In the genomic region with DNA sequence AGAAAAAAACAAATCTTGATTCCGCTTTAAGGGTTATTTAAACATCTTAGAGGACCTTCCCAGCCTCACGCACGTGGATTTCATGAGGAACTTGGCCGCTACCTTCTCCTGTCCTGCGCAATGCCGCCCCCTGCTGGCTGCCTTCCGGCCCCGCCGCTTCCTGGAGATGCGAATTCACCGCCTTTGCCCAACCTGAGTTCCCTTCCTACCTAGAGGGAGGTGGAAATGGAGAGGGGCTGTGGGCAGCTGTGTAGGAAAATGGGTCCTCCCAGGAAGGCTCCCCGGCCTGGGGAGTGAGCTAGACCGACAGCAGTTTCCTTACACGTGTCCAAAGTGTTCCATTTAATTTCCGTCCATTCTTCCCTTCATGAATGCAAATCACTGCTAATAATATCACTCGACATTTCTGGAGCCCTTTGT, we compare ENCODE assay signal across 8 cellular contexts. TPM values are rescaled to one million over a fixed set of nuclear protein-coding genes. Genes with fewer than 3 reads are reported as not detected.
A peak's percentile ranks its signal among the peaks of the same experiment; 100 is the strongest.
DNase-seq lines count a peak whose midpoint lies in the region; TF ChIP-seq lines count a peak whose summit lies in the region.

No MANE protein-coding gene starts in this region.

- H3K36me3 Mint-ChIP-seq in activated naive CD4-positive, alpha-beta T cell treated with anti-CD3 and anti-CD28 coated beads, Interleukin-2, amount 10 ng/mL, durations not matched to agents 7 days and 5 days, result no peaks in the 10 kb centered on the region

- H3K4me3 Mint-ChIP-seq in activated naive CD4-positive, alpha-beta T cell treated with anti-CD3 and anti-CD28 coated beads, Interleukin-2, amount 10 ng/mL, durations not matched to agents 7 days and 5 days, result no peak overlapping the region

- H3F3A ChIP-seq in Loucy (ENCODE audit: low read depth) (no peaks in the 10 kb centered on the region), SK-N-SH (replicated peaks; ENCODE audit: insufficient read depth) (peaks cover 5% of the 10 kb centered on the region)

- TF ChIP-seq CTCF in Loucy (conservative IDR thresholded peaks at IDR 0.05; ENCODE audit: low read length) (peak; percentile 91), SK-N-SH (IDR thresholded peaks at IDR 0.05) (peak; percentile 95), parathyroid adenoma (IDR thresholded peaks at IDR 0.05) (peak; percentile 90), tibial artery (IDR thresholded peaks at IDR 0.05) (peak; percentile 72 to 88)

- H4K20me1 ChIP-seq in Loucy (ENCODE audit: insufficient read depth, low read length, poor library complexity, severe bottlenecking), result no peaks in the 10 kb centered on the region
- no peaks in the 10 kb centered on the region for H4K20me1 ChIP-seq in SK-N-SH (ENCODE audit: insufficient read depth)

- TF ChIP-seq EP300 in SK-N-SH (IDR thresholded peaks at IDR 0.05; ENCODE audit: borderline replicate concordance in 1 of 2, low read depth in 1 of 2, low read length in 1 of 2), result no peak

- CTCF ChIA-PET in SK-N-SH (lab: Yijun Ruan, JAX), result interaction anchor here (0.6 to 12.0 kb wide), 21 partner anchors 9 to 1303 kb away, joined by 3 to 152 read pairs (median 3); partner anchors contain the start of gene NETO2
- CTCF ChIA-PET in activated naive CD4-positive, alpha-beta T cell treated with anti-CD3 and anti-CD28 coated beads, Interleukin-2, amount 10 ng/mL, durations not matched to agents 7 days and 5 days (lab: Charles Lee), result interaction anchor here (0.6 to 3.4 kb wide), 6 partner anchors 8 to 1014 kb away, joined by 3 to 22 read pairs (median 4); partner anchors contain the start of gene NETO2

- H3K9me3 Mint-ChIP-seq in activated naive CD4-positive, alpha-beta T cell treated with anti-CD3 and anti-CD28 coated beads, Interleukin-2, amount 10 ng/mL, durations not matched to agents 7 days and 5 days, result no peaks in the 10 kb centered on the region

- H3K27me3 ChIP-seq in Loucy (ENCODE audit: insufficient read depth, low read length, poor library complexity, severe bottlenecking) (peaks cover 4% of the 10 kb centered on the region), SK-N-SH (ENCODE audit: insufficient read depth) (no peaks in the 10 kb centered on the region), parathyroid adenoma (ENCODE audit: control insufficient read depth, insufficient read depth, low read length) (no peaks in the 10 kb centered on the region), tibial artery (peaks cover 0 to 26% of the 10 kb centered on the region in 2 donors)

- DNase-seq in SIG-M5 treated with dmso at 0.1 percent for 504 hours (lab: John Stamatoyannopoulos, UW; ENCODE audit: unreplicated experiment), result peak; percentile 71
- no peak for DNase-seq in SIG-M5 (lab: John Stamatoyannopoulos, UW)
- DNase-seq in SK-N-SH, result peak; percentile 81
- peak; percentile 87 for DNase-seq in activated naive CD4-positive, alpha-beta T cell treated with anti-CD3 and anti-CD28 coated beads, Interleukin-2, amount 10 ng/mL, durations not matched to agents 7 days and 5 days
- DNase-seq in glomerular visceral epithelial cell (ENCODE audit: extremely low spot score), result peak; percentile 67
- DNase-seq in tibial artery, result peak; percentile 74 to 81

- peak; percentile 89 for TF ChIP-seq RAD21 in SK-N-SH (IDR thresholded peaks at IDR 0.05; ENCODE audit: low read length)

- peaks cover 33% of the 10 kb centered on the region for H3K27me3 Mint-ChIP-seq in activated naive CD4-positive, alpha-beta T cell treated with anti-CD3 and anti-CD28 coated beads, Interleukin-2, amount 10 ng/mL, durations not matched to agents 7 days and 5 days

- intact Hi-C loops in tibial artery (cut with DNase I; ENCODE audit: low total_unique reads), result loop anchor here (10.0 kb wide), 1 partner anchor 1012 kb away; the partner anchor contains the start of gene NETO2

- H3K79me2 ChIP-seq in Loucy (ENCODE audit: insufficient read depth, low read length) (no peaks in the 10 kb centered on the region), SK-N-SH (ENCODE audit: insufficient read depth) (no peaks in the 10 kb centered on the region), parathyroid adenoma (no peaks in the 10 kb centered on the region)

- no peaks in the 10 kb centered on the region for H3K4me1 ChIP-seq in Loucy (ENCODE audit: insufficient read depth, low read length, poor library complexity, severe bottlenecking)
- peaks cover 0 to 14% of the 10 kb centered on the region in 2 experiments; a peak in 1 of 4 replicates for H3K4me1 ChIP-seq in SK-N-SH (ENCODE audit: control insufficient read depth in 1 of 2, insufficient read depth in 2 of 2, low read depth in 1 of 2, low read length in 1 of 2)
- H3K4me1 ChIP-seq in parathyroid adenoma, result no peaks in the 10 kb centered on the region
- peaks cover 0 to 4% (median 0%) of the 10 kb centered on the region in 4 donors for H3K4me1 ChIP-seq in tibial artery

- H3K9ac ChIP-seq in Loucy (ENCODE audit: low read depth, low read length, poor library complexity, severe bottlenecking) (no peak overlapping the region), SK-N-SH (no peak overlapping the region), parathyroid adenoma (no peak overlapping the region)

- H3K27ac ChIP-seq in SK-N-SH (ENCODE audit: low read depth in 2 of 2, low read length in 1 of 2), result no peak overlapping the region
- no peak overlapping the region for H3K27ac ChIP-seq in parathyroid adenoma
- no peak overlapping the region for H3K27ac ChIP-seq in tibial artery

- H2AFZ ChIP-seq in Loucy (ENCODE audit: low read length), result no peak overlapping the region
- no peak overlapping the region for H2AFZ ChIP-seq in SK-N-SH (ENCODE audit: low read depth)
- peak overlapping the region; percentile 15 for H2AFZ ChIP-seq in parathyroid adenoma

- no peaks in the 10 kb centered on the region for H3K9me2 ChIP-seq in Loucy (replicated peaks; ENCODE audit: low read depth, low read length)
- H3K9me2 ChIP-seq in SK-N-SH, result no peaks in the 10 kb centered on the region

- H3K36me3 ChIP-seq in Loucy (ENCODE audit: insufficient read depth, low read length), result no peaks in the 10 kb centered on the region
- H3K36me3 ChIP-seq in SK-N-SH (replicated peaks in 1 of 2; ENCODE audit: control insufficient read depth in 1 of 2, insufficient read depth in 2 of 2, low read length in 1 of 2), result no peaks in the 10 kb centered on the region
- no peaks in the 10 kb centered on the region for H3K36me3 ChIP-seq in parathyroid adenoma (ENCODE audit: control insufficient read depth, insufficient read depth, low read length)
- no peaks in the 10 kb centered on the region for H3K36me3 ChIP-seq in tibial artery

- H3K4me2 ChIP-seq in Loucy (ENCODE audit: low read depth, low read length, poor library complexity, severe bottlenecking) (no peak overlapping the region), SK-N-SH (no peak overlapping the region), parathyroid adenoma (ENCODE audit: low read length) (no peak overlapping the region)

- no peaks in the 10 kb centered on the region for H3K9me3 ChIP-seq in Loucy (ENCODE audit: insufficient read depth, low read depth, low read length)
- H3K9me3 ChIP-seq in SK-N-SH, result no peaks in the 10 kb centered on the region
- H3K9me3 ChIP-seq in parathyroid adenoma (ENCODE audit: control insufficient read depth, low read length), result no peaks in the 10 kb centered on the region
- H3K9me3 ChIP-seq in tibial artery, result no peaks in the 10 kb centered on the region

- H3K4me1 Mint-ChIP-seq in activated naive CD4-positive, alpha-beta T cell treated with anti-CD3 and anti-CD28 coated beads, Interleukin-2, amount 10 ng/mL, durations not matched to agents 7 days and 5 days, result peaks cover 8% of the 10 kb centered on the region

- POLR2A ChIA-PET in SK-N-SH (lab: Yijun Ruan, JAX), result no interaction called here

- H3K27ac Mint-ChIP-seq in activated naive CD4-positive, alpha-beta T cell treated with anti-CD3 and anti-CD28 coated beads, Interleukin-2, amount 10 ng/mL, durations not matched to agents 7 days and 5 days, result no peak overlapping the region

- WGBS in SK-N-SH (ENCODE audit: low lambda C conversion rate), result 22% methylated on average over 16 of the region's 16 CpGs

- H3K4me3 ChIP-seq in Loucy (ENCODE audit: low read length, poor library complexity, severe bottlenecking), result no peak overlapping the region
- H3K4me3 ChIP-seq in SK-N-SH (ENCODE audit: low read depth in 2 of 2, low read length in 1 of 2), result no peak overlapping the region; a peak in 1 of 4 replicates
- H3K4me3 ChIP-seq in parathyroid adenoma (ENCODE audit: low read depth, low read length), result no peak overlapping the region
- H3K4me3 ChIP-seq in tibial artery, result no peak overlapping the region

TF ChIP-seq in SK-N-SH, 30 proteins besides CTCF, POLR2A, EP300 and RAD21:
- peak; percentile 96 for TF ChIP-seq SMC3 (IDR thresholded peaks at IDR 0.05; ENCODE audit: low read depth, low read length)
- TF ChIP-seq MXI1 (IDR thresholded peaks at IDR 0.05; ENCODE audit: low read depth, low read length), result peak; percentile 92
- TF ChIP-seq FOXM1 (IDR thresholded peaks at IDR 0.05; ENCODE audit: low read depth), result no peak
- TF ChIP-seq MAX (IDR thresholded peaks at IDR 0.05; ENCODE audit: low read depth), result peak; percentile 93

RNA-seq across cellular contexts. Expression of gene ABCC12, which starts 1.0 kb away (rescaled TPM):
- not detected in 2 replicates for polyA plus RNA-seq in SK-N-SH (2012; rRNA removed)
- polyA plus RNA-seq in SK-N-SH (2012; cell fraction: cytosol; rRNA removed), result not detected in 2 replicates
- polyA plus RNA-seq in SK-N-SH (2012; cell fraction: nucleus; rRNA removed), result 0.04 and 0.07 TPM in 2 replicates
